In genomic region chr20:34997171-34997570, GRCh38 we compare ENCODE assay signal across 13 cellular contexts. TPM values are rescaled to one million over a fixed set of nuclear protein-coding genes. Genes with fewer than 3 reads are reported as not detected.
DNase-seq lines count a peak whose midpoint lies in the region; ATAC-seq and TF ChIP-seq lines count a peak whose summit lies in the region.
"Had no signal": no experiment of that assay in that cellular context is flagged by ENCODE, and none has a peak within 500 bp of the region (broad histone marks: within the 10 kb centered on the region; RNA-seq: fewer than 3 reads in every experiment).

No MANE protein-coding gene starts in this region.

- TF ChIP-seq RAD21 in IMR-90 (IDR thresholded peaks at IDR 0.05; ENCODE audit: low read length), result no peak

- H2BK120ac ChIP-seq in IMR-90 (ENCODE audit: low read depth, low read length), result no peak overlapping the region

- no peaks in the 10 kb centered on the region for H3K9me1 ChIP-seq in IMR-90 (ENCODE audit: insufficient read depth, low read length)

- no peak overlapping the region for H3K4me3 ChIP-seq in IMR-90 (ENCODE audit: insufficient read depth, low read depth, low read length)
- H3K4me3 ChIP-seq in left ventricle myocardium inferior, result no peak overlapping the region
- no peak overlapping the region for H3K4me3 ChIP-seq in retinal pigment epithelial cell (ENCODE audit: low read length)

- H3K4me1 ChIP-seq in IMR-90 (ENCODE audit: control insufficient read depth, insufficient read depth, low read length) (no peaks in the 10 kb centered on the region), left ventricle myocardium inferior (peaks cover 51% of the 10 kb centered on the region)

- no peak overlapping the region for H4K8ac ChIP-seq in IMR-90 (ENCODE audit: low read depth in 2 of 2, low read length in 2 of 2)

- H2BK5ac ChIP-seq in IMR-90 (ENCODE audit: low read depth, low read length, poor library complexity, severe bottlenecking), result no peak overlapping the region

- no peak overlapping the region for H2AK9ac ChIP-seq in IMR-90 (replicated peaks; ENCODE audit: low read depth, low read length, poor library complexity)

- dilution Hi-C loops in IMR-90 (cut with HindIII; ENCODE audit: low sequenced_read_pairs, unreplicated experiment), result no loop called here

- no peak overlapping the region for H3K18ac ChIP-seq in IMR-90 (ENCODE audit: low read depth, low read length)

- H3K27ac Mint-ChIP-seq in activated CD8-positive, alpha-beta T cell treated with anti-CD3 and anti-CD28 coated beads, Interleukin-2, amount 10 ng/mL, durations not matched to agents 7 days and 5 days, result no peak overlapping the region
- H3K27ac Mint-ChIP-seq: mesothelial cell of epicardium; T-helper 1 cell treated with Interleukin-12 subunit alpha and Interleukin-12 subunit beta and Interleukin-4 antibody, amounts not matched to agents 30 μg/mL and 1 μg/mL, for 36 hours had no signal

- H3K27ac ChIP-seq in IMR-90 (ENCODE audit: insufficient read depth, low read length) (no peak overlapping the region), caudate nucleus (ENCODE audit: low read depth, low read length) (peak overlapping the region; percentile 48), left ventricle myocardium inferior (replicated peaks) (peak overlapping the region; percentile 58)

- H3K27me3 Mint-ChIP-seq in activated CD8-positive, alpha-beta T cell treated with anti-CD3 and anti-CD28 coated beads, Interleukin-2, amount 10 ng/mL, durations not matched to agents 7 days and 5 days (ENCODE audit: low read depth), result no peaks in the 10 kb centered on the region

- no peak overlapping the region for H3K23ac ChIP-seq in IMR-90 (ENCODE audit: low read depth, low read length)

- no peak overlapping the region for H3K14ac ChIP-seq in IMR-90 (replicated peaks; ENCODE audit: low read depth, low read length)

- H3K36me3 Mint-ChIP-seq in activated CD8-positive, alpha-beta T cell treated with anti-CD3 and anti-CD28 coated beads, Interleukin-2, amount 10 ng/mL, durations not matched to agents 7 days and 5 days (ENCODE audit: low read depth), result peaks cover 17% of the 10 kb centered on the region

- no peak overlapping the region for H2AK5ac ChIP-seq in IMR-90 (ENCODE audit: low read depth, low read length)

- no peak overlapping the region for H2AFZ ChIP-seq in IMR-90 (replicated peaks; ENCODE audit: low read length, poor library complexity)

- H3K27me3 ChIP-seq in IMR-90 (ENCODE audit: control insufficient read depth, insufficient read depth, low read length) (no peaks in the 10 kb centered on the region), left ventricle myocardium inferior (ENCODE audit: low read depth) (no peaks in the 10 kb centered on the region)

- 31% methylated on average over 28 of the region's 39 CpGs; no CpG with 5 or more reads in 1 of the 2 experiments for WGBS in IMR-90 (ENCODE audit: extremely low coverage in 2 of 2, insufficient read length in 1 of 2), 2 experiments

- TF ChIP-seq POLR2A in IMR-90 (IDR thresholded peaks at IDR 0.05; ENCODE audit: low read depth, low read length), result no peak

- H3K36me3 ChIP-seq in IMR-90 (ENCODE audit: control insufficient read depth, insufficient read depth, low read length), result peaks cover 79% of the 10 kb centered on the region
- peaks cover 99% of the 10 kb centered on the region for H3K36me3 ChIP-seq in left ventricle myocardium inferior

- intact Hi-C loops in IMR-90 (cut with micrococcal nuclease), result no loop called here
- intact Hi-C loops in left ventricle myocardium inferior (cut with micrococcal nuclease), result no loop called here

- H3K79me1 ChIP-seq in IMR-90 (ENCODE audit: low read depth in 1 of 2, low read length in 2 of 2), result peaks cover 0 to 14% of the 10 kb centered on the region in 2 experiments; a peak in 2 of 4 replicates

- no peak overlapping the region for H3K4me2 ChIP-seq in IMR-90 (ENCODE audit: low read depth, low read length)

- no peak overlapping the region for H4K91ac ChIP-seq in IMR-90 (ENCODE audit: insufficient read depth, low read depth, low read length)

- DNase-seq in IMR-90, result peak; percentile 15
- peak in 44 of 61 donors; percentile 8 to 78 (median 30) for DNase-seq in caudate nucleus (lab: John Stamatoyannopoulos, UW)
- DNase-seq in left ventricle myocardium inferior, result no peak
- peak; percentile 12 for DNase-seq in retinal pigment epithelial cell (ENCODE audit: low read depth)
- DNase-seq in activated CD8-positive, alpha-beta T cell treated with anti-CD3 and anti-CD28 coated beads, Interleukin-2, amount 10 ng/mL, durations not matched to agents 7 days and 5 days, result no peak
- no peak for DNase-seq in activated CD4-positive, CD25-positive, alpha-beta regulatory T cell treated with anti-CD3 and anti-CD28 coated beads, Interleukin-2, amount 50 U/mL, for 72 hours
- no peak for DNase-seq in NCI-H526 treated with DMSO at 0.1 percent for 48 hours (lab: John Stamatoyannopoulos, UW)
- DNase-seq: effector CD8-positive, alpha-beta T cell; OCI-M1 had no signal

- CTCF ChIA-PET in IMR-90 (lab: Yijun Ruan, JAX), result no interaction called here
- CTCF ChIA-PET in activated CD8-positive, alpha-beta T cell treated with anti-CD3 and anti-CD28 coated beads, Interleukin-2, amount 10 ng/mL, durations not matched to agents 7 days and 5 days (lab: Charles Lee), result no interaction called here

- POLR2A ChIA-PET in IMR-90 (lab: Charles Lee; ENCODE audit: unreplicated experiment), result interaction anchor here (0.5 kb wide), 1 partner anchor 107 kb away, joined by 3 read pairs; no protein-coding TSS in a partner anchor
- POLR2A ChIA-PET in activated CD8-positive, alpha-beta T cell treated with anti-CD3 and anti-CD28 coated beads, Interleukin-2, amount 10 ng/mL, durations not matched to agents 7 days and 5 days (lab: Charles Lee), result no interaction called here

- H3K4me1 Mint-ChIP-seq in activated CD8-positive, alpha-beta T cell treated with anti-CD3 and anti-CD28 coated beads, Interleukin-2, amount 10 ng/mL, durations not matched to agents 7 days and 5 days (ENCODE audit: low read depth), result no peaks in the 10 kb centered on the region
- H3K4me1 Mint-ChIP-seq: mesothelial cell of epicardium had no signal

- in situ Hi-C loops in IMR-90 (cut with MboI; ENCODE audit: low sequenced_read_pairs), result no loop called here

- ATAC-seq in IMR-90 (ENCODE audit: low read depth) (no peak), GM19452 (IDR thresholded peaks at IDR 0.05; ENCODE audit: unreplicated experiment) (no peak)
- ATAC-seq in activated CD8-positive, alpha-beta T cell treated with anti-CD3 and anti-CD28 coated beads, Interleukin-2, amount 10 ng/mL, durations not matched to agents 7 days and 5 days, result no peak

- H2BK20ac ChIP-seq in IMR-90 (ENCODE audit: low read depth, low read length), result no peak overlapping the region

- TF ChIP-seq CTCF in IMR-90 (conservative IDR thresholded peaks at IDR 0.05; ENCODE audit: low read depth, low read length) (no peak), left ventricle myocardium inferior (IDR thresholded peaks at IDR 0.05; ENCODE audit: borderline replicate concordance) (no peak), retinal pigment epithelial cell (conservative IDR thresholded peaks at IDR 0.05; ENCODE audit: low read depth, low read length) (no peak)

- H3K9me3 ChIP-seq in IMR-90 (ENCODE audit: control insufficient read depth, insufficient read depth, low read length) (no peaks in the 10 kb centered on the region), left ventricle myocardium inferior (replicated peaks) (no peaks in the 10 kb centered on the region)

- no peak overlapping the region for H3K9ac ChIP-seq in IMR-90 (ENCODE audit: low read depth, low read length)

- H3K56ac ChIP-seq in IMR-90 (ENCODE audit: extremely low read depth, insufficient read depth, low read length), result no peak overlapping the region

- peaks cover 37% of the 10 kb centered on the region for H4K20me1 ChIP-seq in IMR-90 (ENCODE audit: insufficient read depth, low read length)

- H4K5ac ChIP-seq in IMR-90 (ENCODE audit: low read depth, low read length), result no peak overlapping the region

- BruUV-seq in IMR-90 (replicated peaks; lab: Mats Ljungman, UMichigan), result no TSS peak

- H3K4me3 Mint-ChIP-seq in activated CD8-positive, alpha-beta T cell treated with anti-CD3 and anti-CD28 coated beads, Interleukin-2, amount 10 ng/mL, durations not matched to agents 7 days and 5 days, result no peak overlapping the region
- H3K4me3 Mint-ChIP-seq: mesothelial cell of epicardium; T-helper 1 cell treated with Interleukin-12 subunit alpha and Interleukin-12 subunit beta and Interleukin-4 antibody, amounts not matched to agents 30 μg/mL and 1 μg/mL, for 36 hours had no signal

- no peaks in the 10 kb centered on the region for H3K9me3 Mint-ChIP-seq in activated CD8-positive, alpha-beta T cell treated with anti-CD3 and anti-CD28 coated beads, Interleukin-2, amount 10 ng/mL, durations not matched to agents 7 days and 5 days (ENCODE audit: insufficient read depth)
- H3K9me3 Mint-ChIP-seq: activated naive CD4-positive, alpha-beta T cell treated with anti-CD3 and anti-CD28 coated beads, Interleukin-2, amount 50 U/mL, for 72 hours; mesothelial cell of epicardium; T-helper 1 cell treated with Interleukin-12 subunit alpha and Interleukin-12 subunit beta and Interleukin-4 antibody, amounts not matched to agents 30 μg/mL and 1 μg/mL, for 36 hours had no signal

- H2BK15ac ChIP-seq in IMR-90 (ENCODE audit: low read depth, low read length), result no peak overlapping the region

- no peak overlapping the region for H3K4ac ChIP-seq in IMR-90 (ENCODE audit: low read depth, low read length)

TF ChIP-seq in IMR-90, 13 proteins besides CTCF, POLR2A, EP300 and RAD21 (continues in another document):
- TF ChIP-seq NFE2L2 (IDR thresholded peaks at IDR 0.05; ENCODE audit: low read depth, low read length) (no peak), FOS (IDR thresholded peaks at IDR 0.05; ENCODE audit: low read depth, low read length) (no peak), RCOR1 (IDR thresholded peaks at IDR 0.05; ENCODE audit: insufficient replicate concordance, low read length) (no peak), MXI1 (IDR thresholded peaks at IDR 0.05; ENCODE audit: borderline replicate concordance, low read depth, low read length) (no peak)

RNA-seq across cellular contexts. Expression of gene MYH7B, which starts 41.5 kb away (rescaled TPM):
- total RNA-seq in IMR-90 (2012; rRNA removed) (not detected in 2 replicates), left ventricle myocardium inferior (253 TPM)
- 0.09 and 0.10 TPM in 2 replicates for polyA plus RNA-seq in IMR-90 (2012; rRNA removed)
- polyA plus RNA-seq in IMR-90 (2012; cell fraction: cytosol; rRNA removed), result 0.02 and 0.18 TPM in 2 replicates
- 0.53 and 1.1 TPM in 2 replicates for polyA plus RNA-seq in IMR-90 (2012; cell fraction: nucleus; rRNA removed; ENCODE audit: low replicate concordance)
- total RNA-seq in activated CD8-positive, alpha-beta T cell treated with anti-CD3 and anti-CD28 coated beads, Interleukin-2, amount 10 ng/mL, durations not matched to agents 7 days and 5 days, result under 1 TPM; 0.13 to 0.26 TPM

RNA-seq across cellular contexts. Expression of gene GSS, which starts 41.6 kb away (rescaled TPM):
- 70.5 and 90.0 TPM in 2 replicates for total RNA-seq in IMR-90 (2012; rRNA removed)
- polyA plus RNA-seq in IMR-90 (2012; rRNA removed), result 70.3 and 73.7 TPM in 2 replicates
- 64.9 and 72.0 TPM in 2 replicates for polyA plus RNA-seq in IMR-90 (2012; cell fraction: cytosol; rRNA removed)
- 217 and 248 TPM in 2 replicates for polyA plus RNA-seq in IMR-90 (2012; cell fraction: nucleus; rRNA removed; ENCODE audit: low replicate concordance)
- 17.2 TPM for total RNA-seq in left ventricle myocardium inferior
- total RNA-seq in activated CD8-positive, alpha-beta T cell treated with anti-CD3 and anti-CD28 coated beads, Interleukin-2, amount 10 ng/mL, durations not matched to agents 7 days and 5 days, result 10 to 100 TPM; 55.1 to 55.6 TPM

Comparison
In these comparisons a context has a peak if more than half of its experiments do, and no peak if none do; other contexts are left out.
1. DNase-seq: peak in IMR-90 (single experiment), caudate nucleus (44 of 61) and retinal pigment epithelial cell (single experiment); none in left ventricle myocardium inferior (single experiment), activated CD8-positive, alpha-beta T cell treated with anti-CD3 and anti-CD28 coated beads, Interleukin-2, amount 10 ng/mL, durations not matched to agents 7 days and 5 days (single experiment), activated CD4-positive, CD25-positive, alpha-beta regulatory T cell treated with anti-CD3 and anti-CD28 coated beads, Interleukin-2, amount 50 U/mL, for 72 hours (single experiment) and NCI-H526 treated with DMSO at 0.1 percent for 48 hours (single experiment).
2. RNA of gene MYH7B, which starts 41.5 kb away (total RNA-seq): 253 TPM in left ventricle myocardium inferior (single experiment); 0.13 to 0.26 TPM in activated CD8-positive, alpha-beta T cell treated with anti-CD3 and anti-CD28 coated beads, Interleukin-2, amount 10 ng/mL, durations not matched to agents 7 days and 5 days and not detected in IMR-90; every median in the first group is over 100 times any median in the second.